ENCODE assay signal across 13 cellular contexts in the genomic region with DNA sequence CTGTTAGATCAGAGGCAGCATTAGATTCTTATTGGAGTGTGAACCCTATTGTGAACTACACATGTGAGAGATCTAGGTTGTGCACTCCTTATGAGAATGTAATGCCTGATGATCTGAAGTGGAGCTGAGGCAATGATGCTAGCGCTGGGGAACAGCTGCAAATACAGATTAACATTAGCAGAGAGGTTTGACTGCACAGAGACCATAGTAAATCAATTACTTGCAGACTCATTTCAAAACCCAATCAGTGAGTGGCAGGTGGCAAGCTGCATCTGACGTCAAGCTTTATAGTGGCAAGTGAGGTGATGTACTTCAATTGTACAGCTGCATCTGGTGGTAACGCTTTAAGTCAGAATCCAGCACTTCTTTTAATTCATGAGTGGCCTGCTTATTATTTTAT.
DNase-seq lines count a peak whose midpoint lies in the region; ATAC-seq lines count a peak whose summit lies in the region.
"Had no signal": no experiment of that assay in that cellular context is flagged by ENCODE, and none has a peak within 500 bp of the region (broad histone marks: within the 10 kb centered on the region; RNA-seq: fewer than 3 reads in every experiment).

No MANE protein-coding gene starts in this region.

- H3K9me3 Mint-ChIP-seq in natural killer cell treated with Interleukin-12 subunit alpha and Interleukin-12 subunit beta and Interleukin-15 and Interleukin-18, amount 100 ng/mL, for 72 hours = no peaks in the 10 kb centered on the region

- no peaks in the 10 kb centered on the region for H3K36me3 ChIP-seq in SJCRH30

- H3K36me3 Mint-ChIP-seq in natural killer cell treated with Interleukin-12 subunit alpha and Interleukin-12 subunit beta and Interleukin-15 and Interleukin-18, amount 100 ng/mL, for 72 hours = no peaks in the 10 kb centered on the region

- no peak overlapping the region for H3K4me3 ChIP-seq in SJCRH30
- H3K4me3 ChIP-seq: mucosa of descending colon had no signal

- no peak overlapping the region for H3K27ac Mint-ChIP-seq in natural killer cell treated with Interleukin-12 subunit alpha and Interleukin-12 subunit beta and Interleukin-15 and Interleukin-18, amount 100 ng/mL, for 72 hours

- H3K4me1 Mint-ChIP-seq in natural killer cell treated with Interleukin-12 subunit alpha and Interleukin-12 subunit beta and Interleukin-15 and Interleukin-18, amount 100 ng/mL, for 72 hours (ENCODE audit: low read depth in 2 of 2) = peaks cover 6 to 12% of the 10 kb centered on the region in 2 donors

- DNase-seq in SJCRH30 = peak; percentile 89 to 96
- DNase-seq in effector CD4-positive, alpha-beta T cell = no peak
- no peak for DNase-seq in DMS79 (lab: John Stamatoyannopoulos, UW)
- DNase-seq in natural killer cell treated with Interleukin-12 subunit alpha and Interleukin-12 subunit beta and Interleukin-15 and Interleukin-18, amount 100 ng/mL, for 72 hours (ENCODE audit: low spot score) = no peak
- DNase-seq in ACHN = no peak
- DNase-seq: activated gamma-delta T cell treated with Interleukin-2 at 50 U/mL for 16 hours, DND-41, IMR-90, mucosa of descending colon had no signal

- peak; percentile 37 for ATAC-seq in GM18499 (IDR thresholded peaks at IDR 0.05; ENCODE audit: insufficient read depth, unreplicated experiment)
- ATAC-seq in GM19455 (IDR thresholded peaks at IDR 0.05; ENCODE audit: unreplicated experiment) = peak; percentile 56
- ATAC-seq in HG03135 (IDR thresholded peaks at IDR 0.05; ENCODE audit: unreplicated experiment) = peak; percentile 64
- ATAC-seq in natural killer cell treated with Interleukin-12 subunit alpha and Interleukin-12 subunit beta and Interleukin-15 and Interleukin-18, amount 100 ng/mL, for 72 hours = no peak
- ATAC-seq: mucosa of descending colon, Right ventricle myocardium inferior had no signal

- H3K27ac ChIP-seq in SJCRH30 = peak overlapping the region; percentile 100

- H3K4me1 ChIP-seq in SJCRH30 = peaks cover 87% of the 10 kb centered on the region

- no peaks in the 10 kb centered on the region for H3K27me3 Mint-ChIP-seq in natural killer cell treated with Interleukin-12 subunit alpha and Interleukin-12 subunit beta and Interleukin-15 and Interleukin-18, amount 100 ng/mL, for 72 hours

- no peaks in the 10 kb centered on the region for H3K9me3 ChIP-seq in SJCRH30 (replicated peaks)
- H3K9me3 ChIP-seq: mucosa of descending colon had no signal

- no peak overlapping the region for H3K4me3 Mint-ChIP-seq in natural killer cell treated with Interleukin-12 subunit alpha and Interleukin-12 subunit beta and Interleukin-15 and Interleukin-18, amount 100 ng/mL, for 72 hours

- H3K27me3 ChIP-seq in SJCRH30 = no peaks in the 10 kb centered on the region

- in situ Hi-C loops in ACHN (cut with HindIII; ENCODE audit: low pct_ligation_motif_present, low pct_unique_long_range_greater_than_20kb, low sequenced_read_pairs) = no loop called here

Comparison
In these comparisons a context has a peak if more than half of its experiments do, and no peak if none do; other contexts are left out.
1. ATAC-seq: peak in GM18499 (single experiment), GM19455 (single experiment) and HG03135 (single experiment); none in natural killer cell treated with Interleukin-12 subunit alpha and Interleukin-12 subunit beta and Interleukin-15 and Interleukin-18, amount 100 ng/mL, for 72 hours (0 of 2).
2. DNase-seq: peak in SJCRH30 (2 of 2); none in effector CD4-positive, alpha-beta T cell (single experiment), DMS79 (single experiment), natural killer cell treated with Interleukin-12 subunit alpha and Interleukin-12 subunit beta and Interleukin-15 and Interleukin-18, amount 100 ng/mL, for 72 hours (single experiment) and ACHN (single experiment).